Comparison of ENCODE assay signal across 1 cellular context in the genomic region with DNA sequence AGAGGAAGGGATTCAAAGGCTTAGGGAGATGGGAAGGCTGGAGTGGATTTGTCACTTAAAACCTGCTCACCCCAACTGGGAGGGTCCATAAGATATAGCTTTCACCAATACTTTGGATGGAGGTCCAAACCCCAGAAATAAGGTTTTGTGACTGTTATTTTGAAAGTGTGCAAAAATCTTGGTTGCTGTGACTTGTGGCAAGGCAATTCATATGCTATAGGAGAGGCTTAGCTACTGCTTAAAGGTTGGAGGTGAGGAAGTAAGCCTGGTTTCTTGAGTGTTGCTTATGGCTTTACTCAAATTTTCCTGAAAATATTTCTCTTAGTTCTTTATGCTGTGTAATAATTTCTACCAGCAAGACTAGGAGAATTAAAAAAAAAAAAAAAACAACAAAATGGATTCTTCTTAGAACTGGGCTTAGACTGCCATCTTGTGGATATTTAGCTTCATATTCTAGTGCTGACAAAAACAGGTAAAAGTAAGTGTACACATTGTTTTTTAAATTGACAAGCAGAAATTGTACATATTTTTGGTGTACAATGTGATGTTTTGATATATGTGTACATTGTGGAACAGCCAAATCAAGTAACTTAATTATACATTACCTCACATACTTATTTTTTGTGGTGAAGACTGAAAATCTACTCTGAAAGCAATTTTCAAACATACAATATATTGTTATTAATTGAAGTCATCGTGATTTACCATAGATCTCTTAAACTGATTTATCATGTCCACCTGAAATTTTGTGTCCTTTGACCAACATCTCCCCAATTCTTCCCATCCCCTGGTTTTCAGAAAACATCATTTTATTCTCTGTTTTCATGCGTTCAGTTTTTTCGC.
TF ChIP-seq lines count a peak whose summit lies in the region.

No MANE protein-coding gene starts in this region.

TF ChIP-seq in IMR-90, 13 proteins besides CTCF, POLR2A, EP300 and RAD21:
- peak; percentile 90 for TF ChIP-seq SMC3 (IDR thresholded peaks at IDR 0.05; ENCODE audit: low read depth, low read length)
- TF ChIP-seq BHLHE40 (IDR thresholded peaks at IDR 0.05; ENCODE audit: low read depth, low read length) = no peak
TF ChIP-seq in IMR-90: peak in this region for 1.
